In the genomic region with DNA sequence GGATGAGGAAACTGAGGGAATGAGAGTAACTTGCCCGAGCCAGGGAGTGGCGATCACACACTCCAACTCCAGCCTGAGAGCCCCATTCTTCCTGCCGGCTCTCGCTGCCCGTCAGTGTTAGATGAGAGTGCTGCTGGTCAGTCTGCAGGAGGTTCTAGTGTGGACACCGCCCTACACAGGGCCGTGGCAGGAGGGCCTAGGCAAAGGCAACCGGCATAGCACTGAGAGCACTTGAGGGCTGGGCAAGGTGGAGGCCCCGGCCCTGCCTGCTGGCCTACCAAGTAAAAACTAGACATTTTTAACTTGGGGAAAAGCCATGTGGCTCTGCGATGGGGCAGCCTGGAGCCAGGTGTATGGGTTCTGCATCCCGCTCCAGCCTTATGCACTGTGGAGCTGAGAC, we compare ENCODE assay signal across 10 cellular contexts.
DNase-seq lines count a peak whose midpoint lies in the region; ATAC-seq and TF ChIP-seq lines count a peak whose summit lies in the region.
"Had no signal": no experiment of that assay in that cellular context is flagged by ENCODE, and none has a peak within 500 bp of the region (broad histone marks: within the 10 kb centered on the region; RNA-seq: fewer than 3 reads in every experiment).

No MANE protein-coding gene starts in this region.

- DNase-seq in activated T-cell treated with anti-CD3 and anti-CD28 coated beads, Interleukin-2, amount 50 U/mL, for 1 hour = peak; percentile 19
- no peak for DNase-seq in activated T-cell treated with anti-CD3 and anti-CD28 coated beads, Interleukin-2, amount 50 U/mL, for 48 hours
- DNase-seq in GM12865 (ENCODE audit: low read depth) (peak; percentile 1), coronary artery (ENCODE audit: low spot score) (peak; percentile 68), sciatic nerve (ENCODE audit: low spot score) (peak; percentile 54), C1 segment of cervical spinal cord (lab: John Stamatoyannopoulos, UW) (no peak), GM13977 (ENCODE audit: low spot score) (no peak)

- TF ChIP-seq CTCF in GM12865 (IDR thresholded peaks at IDR 0.05; ENCODE audit: insufficient read depth, low read depth, low read length, missing control alignments) (no peak), coronary artery (IDR thresholded peaks at IDR 0.05) (no peak), GM13977 (IDR thresholded peaks at IDR 0.05; ENCODE audit: extremely low read depth, insufficient read depth, missing control alignments) (no peak)

- in situ Hi-C loops in GM13977 (cut with MboI; ENCODE audit: low pct_unique_long_range_greater_than_20kb, low sequenced_read_pairs, unreplicated experiment) = loop anchor here (10.0 kb wide), 2 partner anchors 71 to 171 kb away; no protein-coding TSS in a partner anchor

- H3K27ac ChIP-seq in coronary artery = no peak overlapping the region
- H3K27ac ChIP-seq: left lung had no signal

- H3K4me3 ChIP-seq in GM12865 (ENCODE audit: low read depth, low read length) (no peak overlapping the region), coronary artery (no peak overlapping the region)
- H3K4me3 ChIP-seq: left lung, smooth muscle cell had no signal

- intact Hi-C loops in sciatic nerve (cut with DNase I) = loop anchor here (5.0 kb wide), 1 partner anchor 168 kb away; no protein-coding TSS in a partner anchor

- ATAC-seq in sciatic nerve = no peak
- no peak for ATAC-seq in HG03280 (IDR thresholded peaks at IDR 0.05; ENCODE audit: unreplicated experiment)

Comparison
In these comparisons a context has a peak if more than half of its experiments do, and no peak if none do; other contexts are left out.
1. DNase-seq: peak in activated T-cell treated with anti-CD3 and anti-CD28 coated beads, Interleukin-2, amount 50 U/mL, for 1 hour (single experiment), GM12865 (single experiment), coronary artery (single experiment) and sciatic nerve (single experiment); none in activated T-cell treated with anti-CD3 and anti-CD28 coated beads, Interleukin-2, amount 50 U/mL, for 48 hours (0 of 2), C1 segment of cervical spinal cord (0 of 14) and GM13977 (single experiment).